21 cellular contexts compared by ENCODE assay signal in the genomic region with DNA sequence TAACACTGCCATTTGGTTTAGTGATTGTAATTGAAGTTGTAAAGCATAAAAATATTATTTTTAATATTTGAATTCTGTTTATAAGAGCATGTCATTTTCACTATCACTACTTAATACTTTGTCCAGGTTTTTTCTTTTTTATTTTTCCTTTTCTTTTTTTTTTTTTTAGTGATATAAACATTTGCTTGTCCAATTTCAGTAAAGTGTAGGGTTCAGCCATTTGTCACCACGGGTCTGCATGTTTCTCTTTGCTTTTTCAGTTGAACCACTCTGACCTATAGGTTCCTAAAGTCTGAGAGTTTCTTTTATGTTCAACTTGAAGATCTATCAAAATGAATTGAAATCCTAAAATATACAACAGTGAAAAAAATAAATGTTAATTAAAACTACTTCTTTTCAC.
"Had no signal": no experiment of that assay in that cellular context is flagged by ENCODE, and none has a peak within 500 bp of the region (broad histone marks: within the 10 kb centered on the region; RNA-seq: fewer than 3 reads in every experiment).

No MANE protein-coding gene starts in this region.

- FAIRE-seq: keratinocyte had no signal

- ATAC-seq: effector memory CD8-positive, alpha-beta T cell; gastroesophageal sphincter; left cardiac atrium; left ventricle myocardium superior; naive thymus-derived CD4-positive, alpha-beta T cell had no signal

- H3K4me3 ChIP-seq: esophagus squamous epithelium, gastroesophageal sphincter, ovary, right atrium auricular region, sigmoid colon, skin epidermis, stomach had no signal

- H3K9me3 ChIP-seq: esophagus squamous epithelium, gastroesophageal sphincter, neutrophil, ovary, right atrium auricular region, sigmoid colon, stomach had no signal

- H3K36me3 ChIP-seq: esophagus squamous epithelium, gastroesophageal sphincter, neutrophil, ovary, right atrium auricular region, sigmoid colon, stomach had no signal

- H3K27ac ChIP-seq: epithelial cell of prostate, esophagus squamous epithelium, gastroesophageal sphincter, neutrophil, ovary, right atrium auricular region, sigmoid colon, stomach had no signal

- H3K4me1 ChIP-seq: stomach had no signal

- DNase-seq: effector memory CD8-positive, alpha-beta T cell; esophagus squamous epithelium; foreskin fibroblast; glutamatergic neuron; left cardiac atrium; left ventricle myocardium superior; mesendoderm; naive thymus-derived CD4-positive, alpha-beta T cell; nephron progenitor cell; ovary; sigmoid colon; stimulated activated CD4-positive, alpha-beta T cell treated with anti-CD3 and anti-CD28 coated beads, Interleukin-2, amount 100 ng/mL, for 24 hours; stimulated activated naive CD4-positive, alpha-beta T cell; stomach; trophoblast cell had no signal

- H3K27me3 ChIP-seq: esophagus squamous epithelium, right atrium auricular region, sigmoid colon had no signal
